ENCODE assay signal across 12 cellular contexts in genomic region chr10:113047605-113047962, GRCh38.
DNase-seq lines count a peak whose midpoint lies in the region; ATAC-seq and TF ChIP-seq lines count a peak whose summit lies in the region.
"Had no signal": no experiment of that assay in that cellular context is flagged by ENCODE, and none has a peak within 500 bp of the region (broad histone marks: within the 10 kb centered on the region; RNA-seq: fewer than 3 reads in every experiment).

No MANE protein-coding gene starts in this region.

- no peaks in the 10 kb centered on the region for H3K36me3 Mint-ChIP-seq in glutamatergic neuron (ENCODE audit: unreplicated experiment)

- H3K4me3 ChIP-seq in Panc1 (ENCODE audit: low read depth in 2 of 2, low read length in 2 of 2) (no peak overlapping the region), coronary artery (peak overlapping the region; percentile 23), lower lobe of right lung (no peak overlapping the region), subcutaneous abdominal adipose tissue (ENCODE audit: low read depth in 1 of 5, low read length in 5 of 5) (no peak overlapping the region)
- H3K4me3 ChIP-seq: SJSA1 had no signal

- peak overlapping the region in 2 of 5 donors; percentile 40 to 55 for H3K9ac ChIP-seq in subcutaneous abdominal adipose tissue (ENCODE audit: low read length in 5 of 5)

- H3K27ac ChIP-seq in Panc1 (ENCODE audit: low read length) (peak overlapping the region; percentile 77), coronary artery (peak overlapping the region; percentile 65 to 83), lower lobe of right lung (peak overlapping the region; percentile 43), subcutaneous abdominal adipose tissue (ENCODE audit: low read depth, low read length) (peak overlapping the region; percentile 90)
- H3K27ac ChIP-seq: SJSA1 had no signal

- peaks cover 5% of the 10 kb centered on the region for H3K9me3 Mint-ChIP-seq in glutamatergic neuron (ENCODE audit: unreplicated experiment)
- H3K9me3 Mint-ChIP-seq: activated B cell treated with CpG ODN at 0.5 μM for 24 hours; activated T-cell treated with anti-CD3 and anti-CD28 coated beads, Interleukin-2, amount 50 U/mL, for 4 hours had no signal

- H3K9me3 ChIP-seq in Panc1 (ENCODE audit: control insufficient read depth, insufficient read depth, low read depth, low read length) (no peaks in the 10 kb centered on the region), lower lobe of right lung (no peaks in the 10 kb centered on the region), subcutaneous abdominal adipose tissue (ENCODE audit: control insufficient read depth in 5 of 5, low read length in 5 of 5) (no peaks in the 10 kb centered on the region)
- H3K9me3 ChIP-seq: SJSA1 had no signal

- no TSS peak for BruUV-seq in Panc1 (replicated peaks; lab: Mats Ljungman, UMichigan)

- DNase-seq in Panc1 (ENCODE audit: low read depth, low spot score) (no peak), coronary artery (ENCODE audit: low spot score) (no peak), lower lobe of right lung (no peak), glutamatergic neuron (no peak)
- no peak for DNase-seq in stimulated activated CD8-positive, alpha-beta memory T cell treated with anti-CD3 and anti-CD28 coated beads, Interleukin-4, amount 100 ng/mL, for 48 hours
- DNase-seq: activated B cell treated with CpG ODN at 0.5 μM for 24 hours; activated T-cell treated with anti-CD3 and anti-CD28 coated beads, Interleukin-2, amount 50 U/mL, for 4 hours; central memory CD4-positive, alpha-beta T cell had no signal

- intact Hi-C loops in Panc1 (cut with micrococcal nuclease; ENCODE audit: unreplicated experiment): no loop called here
- intact Hi-C loops in lower lobe of right lung (cut with DNase I): no loop called here

- TF ChIP-seq CTCF in Panc1 (IDR thresholded peaks at IDR 0.05) (no peak), coronary artery (IDR thresholded peaks at IDR 0.05) (no peak), lower lobe of right lung (IDR thresholded peaks at IDR 0.05) (no peak), glutamatergic neuron (IDR thresholded peaks at IDR 0.05; ENCODE audit: partially characterized antibody, unreplicated experiment) (no peak)

- POLR2A ChIA-PET in Panc1 (lab: Charles Lee): no interaction called here

- CTCF ChIA-PET in Panc1 (lab: Charles Lee): no interaction called here

- H3K4me1 ChIP-seq in Panc1 (ENCODE audit: control insufficient read depth, insufficient read depth, low read length) (peaks cover 83% of the 10 kb centered on the region), lower lobe of right lung (peaks cover 47% of the 10 kb centered on the region), subcutaneous abdominal adipose tissue (ENCODE audit: control insufficient read depth in 5 of 5, insufficient read depth in 5 of 5, low read length in 5 of 5) (peaks cover 6 to 78% (median 64%) of the 10 kb centered on the region in 5 donors)

- H3K36me3 ChIP-seq in Panc1 (ENCODE audit: control insufficient read depth, insufficient read depth, low read length) (no peaks in the 10 kb centered on the region; the same call in 1 of the 2 replicates), lower lobe of right lung (no peaks in the 10 kb centered on the region), subcutaneous abdominal adipose tissue (ENCODE audit: control insufficient read depth in 5 of 5, insufficient read depth in 5 of 5, low read length in 5 of 5) (peaks cover 0 to 8% (median 0%) of the 10 kb centered on the region in 5 donors)

- H3K27ac Mint-ChIP-seq in glutamatergic neuron (ENCODE audit: unreplicated experiment): no peak overlapping the region
- H3K27ac Mint-ChIP-seq: activated B cell treated with CpG ODN at 0.5 μM for 24 hours had no signal

- ATAC-seq in Panc1 (no peak), lower lobe of right lung (peak; percentile 26 to 60), GM19452 (IDR thresholded peaks at IDR 0.05; ENCODE audit: unreplicated experiment) (no peak), HG03108 (IDR thresholded peaks at IDR 0.05; ENCODE audit: unreplicated experiment) (no peak)
- ATAC-seq: activated T-cell treated with anti-CD3 and anti-CD28 coated beads, Interleukin-2, amount 50 U/mL, for 4 hours had no signal

- no peak overlapping the region for H3K4me3 Mint-ChIP-seq in glutamatergic neuron (ENCODE audit: unreplicated experiment)
- H3K4me3 Mint-ChIP-seq: activated B cell treated with CpG ODN at 0.5 μM for 24 hours; activated T-cell treated with anti-CD3 and anti-CD28 coated beads, Interleukin-2, amount 50 U/mL, for 4 hours had no signal

- no peaks in the 10 kb centered on the region for H3K27me3 ChIP-seq in Panc1 (ENCODE audit: control insufficient read depth, insufficient read depth, low read length)
- H3K27me3 ChIP-seq in lower lobe of right lung (ENCODE audit: low read depth): no peaks in the 10 kb centered on the region
- no peaks in the 10 kb centered on the region for H3K27me3 ChIP-seq in subcutaneous abdominal adipose tissue (ENCODE audit: control insufficient read depth in 5 of 5, insufficient read depth in 4 of 5, low read length in 5 of 5)
- H3K27me3 ChIP-seq: SJSA1 had no signal

- in situ Hi-C loops in Panc1 (cut with HindIII; ENCODE audit: low pct_unique_long_range_greater_than_20kb, low sequenced_read_pairs): no loop called here

- peaks cover 30% of the 10 kb centered on the region for H3K4me1 Mint-ChIP-seq in glutamatergic neuron (ENCODE audit: low read depth, unreplicated experiment)
- H3K4me1 Mint-ChIP-seq: activated B cell treated with CpG ODN at 0.5 μM for 24 hours had no signal

- H3K27me3 Mint-ChIP-seq in glutamatergic neuron (ENCODE audit: unreplicated experiment): peaks cover 9% of the 10 kb centered on the region

Comparison
In these comparisons a context has a peak if more than half of its experiments do, and no peak if none do; other contexts are left out.
1. ATAC-seq: peak in lower lobe of right lung (2 of 2); none in Panc1 (single experiment), GM19452 (single experiment) and HG03108 (single experiment).
2. Peak in every context shown above with its lines, with median percentiles within 50 percentile points of each other: H3K27ac ChIP-seq.